In the genomic region with DNA sequence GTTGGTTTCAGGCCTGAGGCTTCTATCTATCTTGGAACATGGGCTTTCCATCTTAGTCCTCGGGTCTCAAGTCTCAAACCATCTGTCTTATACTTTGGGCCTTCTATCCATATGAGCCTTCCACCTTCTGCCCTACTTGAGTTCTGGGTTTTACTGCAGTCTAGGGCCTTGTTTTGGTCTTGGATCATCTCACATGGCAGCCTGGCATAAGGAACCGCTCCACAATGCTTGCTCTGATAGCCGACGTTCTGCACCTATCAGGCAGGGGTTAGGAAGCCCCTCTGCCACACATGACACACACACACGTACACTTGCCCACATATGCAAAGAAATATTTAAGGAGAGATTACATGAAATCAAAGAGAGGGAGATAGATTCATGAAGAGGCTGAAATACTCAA, we compare ENCODE assay signal across 4 cellular contexts. TPM values are rescaled to one million over a fixed set of nuclear protein-coding genes. Genes with fewer than 3 reads are reported as not detected.
"Had no signal": no experiment of that assay in that cellular context is flagged by ENCODE, and none has a peak within 500 bp of the region (broad histone marks: within the 10 kb centered on the region; RNA-seq: fewer than 3 reads in every experiment).

No MANE protein-coding gene starts in this region.

- DNase-seq: GDM1, GF-D8 had no signal

- ATAC-seq: GM12878 had no signal

- H3K4me3 ChIP-seq: GM12878 had no signal

RNA-seq across cellular contexts. Expression of a gene that starts 25.5 kb away (rescaled TPM):
- total RNA-seq: G401 had no signal
